In the genomic region with DNA sequence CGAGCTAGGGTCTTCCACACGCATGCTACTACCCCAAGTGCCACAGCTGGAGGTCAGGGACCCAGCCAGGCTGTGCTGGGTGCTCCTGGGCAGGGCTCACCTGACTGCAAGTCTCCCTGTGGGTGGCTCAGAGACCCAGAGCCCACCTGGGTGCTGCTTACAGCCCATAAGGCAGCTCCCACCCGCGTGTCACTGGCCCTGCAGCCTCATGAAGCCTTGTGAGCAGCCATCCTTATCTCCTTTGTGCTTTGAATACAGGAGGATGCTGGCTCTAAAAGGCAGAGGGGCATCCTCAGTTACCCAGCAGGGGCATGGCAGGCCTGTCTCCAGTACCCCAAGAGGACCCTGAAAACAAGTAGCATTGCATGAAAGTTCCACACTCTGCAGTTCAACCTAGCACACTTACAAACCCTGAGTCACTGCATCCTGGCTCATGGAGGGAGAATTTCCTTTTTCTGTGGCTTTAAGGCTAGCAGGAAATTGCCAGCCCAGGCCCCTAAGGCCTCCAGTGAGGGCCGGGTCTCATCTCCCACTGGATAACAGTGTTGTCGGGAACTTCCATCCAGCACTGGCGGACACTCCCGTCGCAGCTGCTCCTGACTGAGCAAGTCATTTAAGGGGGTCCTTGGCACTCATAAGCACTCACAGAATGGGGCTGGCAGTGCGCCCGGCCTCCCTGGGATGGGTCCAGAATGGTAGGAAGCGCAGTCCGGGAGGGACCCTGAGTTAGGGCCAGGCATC, we compare ENCODE assay signal across 12 cellular contexts.
DNase-seq lines count a peak whose midpoint lies in the region; ATAC-seq and TF ChIP-seq lines count a peak whose summit lies in the region.
"Had no signal": no experiment of that assay in that cellular context is flagged by ENCODE, and none has a peak within 500 bp of the region (broad histone marks: within the 10 kb centered on the region; RNA-seq: fewer than 3 reads in every experiment).

No MANE protein-coding gene starts in this region.

- TF ChIP-seq CTCF in foreskin keratinocyte (conservative IDR thresholded peaks at IDR 0.05), result no peak

- no peak overlapping the region for H3K27ac ChIP-seq in foreskin keratinocyte
- H3K27ac ChIP-seq: dorsolateral prefrontal cortex, tibial artery had no signal

- H3K27me3 ChIP-seq in foreskin keratinocyte, result no peaks in the 10 kb centered on the region

- H3K4me1 ChIP-seq in foreskin keratinocyte, result no peaks in the 10 kb centered on the region
- H3K4me1 ChIP-seq: tibial artery had no signal

- ATAC-seq in foreskin keratinocyte (peak; percentile 36), GM19035 (IDR thresholded peaks at IDR 0.05; ENCODE audit: unreplicated experiment) (no peak)
- ATAC-seq: activated CD8-positive, alpha-beta memory T cell treated with anti-CD3 and anti-CD28 coated beads, Interleukin-2, amount 10 ng/mL, durations not matched to agents 7 days and 5 days; CD8-positive, alpha-beta T cell had no signal

- intact Hi-C loops in posterior vena cava (cut with DNase I), result no loop called here

- DNase-seq in HT1080 (ENCODE audit: low read depth) (peak; percentile 63), RPMI7951 (ENCODE audit: low read depth) (peak; percentile 76), foreskin keratinocyte (no peak), posterior vena cava (ENCODE audit: low spot score) (peak; percentile 77), ureter (ENCODE audit: low spot score) (no peak), SIG-M5 (lab: John Stamatoyannopoulos, UW) (no peak), NCI-H146 treated with DMSO at 0.1 percent for 48 hours (lab: John Stamatoyannopoulos, UW; ENCODE audit: unreplicated experiment) (no peak)
- DNase-seq: activated CD8-positive, alpha-beta memory T cell treated with anti-CD3 and anti-CD28 coated beads, Interleukin-2, amount 10 ng/mL, durations not matched to agents 7 days and 5 days; CD8-positive, alpha-beta T cell; tibial artery had no signal

Comparison
In these comparisons a context has a peak if more than half of its experiments do, and no peak if none do; other contexts are left out.
1. DNase-seq: peak in HT1080 (single experiment), RPMI7951 (single experiment) and posterior vena cava (single experiment); none in foreskin keratinocyte (0 of 2), ureter (single experiment), SIG-M5 (single experiment) and NCI-H146 treated with DMSO at 0.1 percent for 48 hours (single experiment).